ENCODE assay signal across 8 cellular contexts in the genomic region with DNA sequence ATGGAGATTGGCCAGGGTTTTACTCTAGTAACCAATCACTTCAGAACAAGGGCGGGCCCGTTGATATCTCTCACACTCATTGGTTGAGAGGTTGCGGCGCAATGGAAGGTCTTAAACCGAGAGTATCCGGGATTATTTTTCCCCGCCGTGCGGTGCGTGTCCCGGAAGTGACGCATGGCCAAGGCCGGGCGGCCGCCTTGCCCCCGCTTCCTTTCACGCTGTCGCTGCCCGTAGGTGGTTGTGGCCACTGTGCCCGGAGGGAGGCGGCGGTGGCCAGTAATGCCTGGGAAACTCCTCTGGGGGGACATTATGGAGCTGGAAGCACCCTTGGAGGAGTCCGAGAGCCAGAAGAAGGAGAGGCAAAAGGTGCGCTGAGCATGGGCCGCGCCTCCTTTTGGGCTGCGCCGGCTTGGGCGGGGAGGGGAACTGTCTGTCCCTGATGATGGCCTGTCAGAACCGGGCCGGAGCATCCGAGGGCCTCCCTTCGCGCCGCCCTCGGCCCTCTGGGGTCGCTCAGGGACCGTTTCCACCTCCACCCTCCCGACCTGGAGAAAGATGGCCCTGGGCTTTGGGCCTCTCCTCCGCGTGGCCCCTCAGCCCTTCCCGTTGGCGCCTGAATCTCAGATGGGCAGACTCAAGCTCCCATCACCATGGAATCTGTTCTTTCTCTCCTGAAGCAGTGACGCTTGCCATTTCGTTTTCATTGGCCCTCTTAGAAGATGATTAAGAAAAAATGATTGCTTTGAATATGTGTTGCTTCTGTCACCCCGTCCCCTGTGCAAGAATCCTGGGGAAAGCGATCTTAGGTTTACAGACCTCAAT. TPM values are rescaled to one million over a fixed set of nuclear protein-coding genes. Genes with fewer than 3 reads are reported as not detected.
DNase-seq lines count a peak whose midpoint lies in the region; ATAC-seq and TF ChIP-seq lines count a peak whose summit lies in the region.

A gene with protein sequence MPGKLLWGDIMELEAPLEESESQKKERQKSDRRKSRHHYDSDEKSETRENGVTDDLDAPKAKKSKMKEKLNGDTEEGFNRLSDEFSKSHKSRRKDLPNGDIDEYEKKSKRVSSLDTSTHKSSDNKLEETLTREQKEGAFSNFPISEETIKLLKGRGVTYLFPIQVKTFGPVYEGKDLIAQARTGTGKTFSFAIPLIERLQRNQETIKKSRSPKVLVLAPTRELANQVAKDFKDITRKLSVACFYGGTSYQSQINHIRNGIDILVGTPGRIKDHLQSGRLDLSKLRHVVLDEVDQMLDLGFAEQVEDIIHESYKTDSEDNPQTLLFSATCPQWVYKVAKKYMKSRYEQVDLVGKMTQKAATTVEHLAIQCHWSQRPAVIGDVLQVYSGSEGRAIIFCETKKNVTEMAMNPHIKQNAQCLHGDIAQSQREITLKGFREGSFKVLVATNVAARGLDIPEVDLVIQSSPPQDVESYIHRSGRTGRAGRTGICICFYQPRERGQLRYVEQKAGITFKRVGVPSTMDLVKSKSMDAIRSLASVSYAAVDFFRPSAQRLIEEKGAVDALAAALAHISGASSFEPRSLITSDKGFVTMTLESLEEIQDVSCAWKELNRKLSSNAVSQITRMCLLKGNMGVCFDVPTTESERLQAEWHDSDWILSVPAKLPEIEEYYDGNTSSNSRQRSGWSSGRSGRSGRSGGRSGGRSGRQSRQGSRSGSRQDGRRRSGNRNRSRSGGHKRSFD (plus strand): TSS at position 210 of the 822 bp plus-strand sequence. CDS start 70 bp downstream, at position 280.

- H3K9me3 ChIP-seq in lung (ENCODE audit: control insufficient read depth in 2 of 2, insufficient read depth in 1 of 2, low read length in 1 of 2) = no peaks in the 10 kb centered on the region

- peak within 1 kb of the TSS; percentile 85 for H3K4me3 ChIP-seq in lung

- peak within 1 kb of the TSS; percentile 99 to 100 for H3K27ac ChIP-seq in lung (ENCODE audit: low read depth in 1 of 2, low read length in 1 of 2)

- peak; percentile 98 for DNase-seq in CMK (ENCODE audit: low read depth)
- DNase-seq in HS-5 (ENCODE audit: low read depth) = peak; percentile 99
- peak; percentile 94 for DNase-seq in NK-92 treated with Interleukin-12 subunit alpha and Interleukin-12 subunit beta, amount 100 ng/mL, for 24 hours (lab: John Stamatoyannopoulos, UW)
- peak; percentile 97 for DNase-seq in activated CD8-positive, alpha-beta memory T cell treated with anti-CD3 and anti-CD28 coated beads for 24 hours
- peak; percentile 93 for DNase-seq in effector CD8-positive, alpha-beta T cell (lab: John Stamatoyannopoulos, UW)
- DNase-seq in lung (ENCODE audit: low spot score) = peak; percentile 98
- DNase-seq in stimulated activated CD4-positive, alpha-beta T cell treated with anti-CD3 and anti-CD28 coated beads, TNF-alpha, amount 100 ng/mL, for 48 hours (ENCODE audit: low read depth in 3 of 3) = peak; percentile 91 to 93 (median 93)

- peak; percentile 93 for ATAC-seq in GM19468 (IDR thresholded peaks at IDR 0.05; ENCODE audit: extremely low read depth, unreplicated experiment)
- ATAC-seq in lung (ENCODE audit: insufficient read depth, low FRiP score) = peak; percentile 96

- no peak for TF ChIP-seq CTCF in lung (IDR thresholded peaks at IDR 0.05; ENCODE audit: control extremely low read depth, extremely low read depth)

- no peaks in the 10 kb centered on the region for H3K27me3 ChIP-seq in lung (ENCODE audit: control insufficient read depth, insufficient read depth)

- no peaks in the 10 kb centered on the region for H3K36me3 ChIP-seq in lung (ENCODE audit: control insufficient read depth in 2 of 2, insufficient read depth in 2 of 2, low read length in 2 of 2)

- peaks cover 0 to 5% of the 10 kb centered on the region in 2 donors for H3K4me1 ChIP-seq in lung (ENCODE audit: control insufficient read depth in 2 of 2, insufficient read depth in 2 of 2, low read length in 2 of 2)

- WGBS in lung, 2 donors = 1% methylated on average over 47 of the region's 47 CpGs

RNA-seq across cellular contexts. Expression of the gene that starts here (rescaled TPM):
- 10 to 100 TPM; 27.5 to 32.7 TPM for total RNA-seq in lung
- 10 to 100 TPM; 14.5 to 24.6 TPM for polyA plus RNA-seq in lung

Comparison
In these comparisons a context has a peak if more than half of its experiments do, and no peak if none do; other contexts are left out.
1. Peak in every context shown above with its lines: DNase-seq, ATAC-seq, H3K4me3 ChIP-seq and H3K27ac ChIP-seq.